In the genomic region with DNA sequence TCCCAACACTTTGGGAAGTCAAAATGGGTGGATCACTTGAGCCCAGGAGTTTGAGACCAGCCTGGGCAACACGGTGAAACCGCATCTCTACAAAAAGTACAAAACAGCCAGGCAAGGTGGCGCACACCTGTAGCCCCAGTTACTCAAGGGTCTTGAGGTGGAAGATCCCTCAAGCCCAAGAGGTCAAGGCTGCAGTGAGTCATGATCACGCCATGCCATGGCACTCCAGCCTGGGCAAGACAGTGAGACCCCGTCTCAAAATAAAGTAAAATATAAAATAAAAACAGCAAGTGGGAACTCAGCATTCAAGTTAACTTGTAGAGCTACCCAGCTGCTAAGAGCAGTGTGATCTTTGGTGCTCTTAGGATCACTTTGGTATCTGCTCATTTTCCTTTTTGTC, we compare ENCODE assay signal across 24 cellular contexts. TPM values are rescaled to one million over a fixed set of nuclear protein-coding genes. Genes with fewer than 3 reads are reported as not detected.
DNase-seq lines count a peak whose midpoint lies in the region; ATAC-seq and TF ChIP-seq lines count a peak whose summit lies in the region.
"Had no signal": no experiment of that assay in that cellular context is flagged by ENCODE, and none has a peak within 500 bp of the region (broad histone marks: within the 10 kb centered on the region; RNA-seq: fewer than 3 reads in every experiment).

No MANE protein-coding gene starts in this region.

- peaks cover 72% of the 10 kb centered on the region for H3K36me3 Mint-ChIP-seq in activated CD8-positive, alpha-beta T cell treated with anti-CD3 and anti-CD28 coated beads for 36 hours (ENCODE audit: low read depth)
- peaks cover 76% of the 10 kb centered on the region for H3K36me3 Mint-ChIP-seq in activated CD8-positive, alpha-beta T cell treated with anti-CD3 and anti-CD28 coated beads, Interleukin-2, amount 10 ng/mL, durations not matched to agents 7 days and 5 days (ENCODE audit: low read depth)
- peaks cover 78% of the 10 kb centered on the region for H3K36me3 Mint-ChIP-seq in activated naive CD8-positive, alpha-beta T cell treated with anti-CD3 and anti-CD28 coated beads, Interleukin-2, amount 50 U/mL, for 24 hours (ENCODE audit: low read depth)
- H3K36me3 Mint-ChIP-seq in stimulated activated effector memory CD8-positive, alpha-beta T cell treated with anti-CD3 and anti-CD28 coated beads, Interleukin-12 subunit alpha, Interleukin-12 subunit beta, amount 100 ng/mL, for 72 hours: peaks cover 100% of the 10 kb centered on the region

- POLR2A ChIA-PET in activated CD8-positive, alpha-beta T cell treated with anti-CD3 and anti-CD28 coated beads for 36 hours (lab: Charles Lee): no interaction called here
- POLR2A ChIA-PET in activated CD8-positive, alpha-beta T cell treated with anti-CD3 and anti-CD28 coated beads, Interleukin-2, amount 10 ng/mL, durations not matched to agents 7 days and 5 days (lab: Charles Lee): no interaction called here
- POLR2A ChIA-PET in RWPE1 (lab: Yijun Ruan, JAX; ENCODE audit: low non-redundant PET): no interaction called here

- TF ChIP-seq CTCF in activated CD8-positive, alpha-beta T cell treated with anti-CD3 and anti-CD28 coated beads for 36 hours (IDR thresholded peaks at IDR 0.05): no peak
- TF ChIP-seq CTCF in RWPE1 (conservative IDR thresholded peaks at IDR 0.05; ENCODE audit: low read depth): no peak

- ATAC-seq in activated CD8-positive, alpha-beta T cell treated with anti-CD3 and anti-CD28 coated beads for 36 hours: no peak
- no peak for ATAC-seq in activated CD8-positive, alpha-beta T cell treated with anti-CD3 and anti-CD28 coated beads, Interleukin-2, amount 10 ng/mL, durations not matched to agents 7 days and 5 days
- ATAC-seq in activated naive CD8-positive, alpha-beta T cell treated with anti-CD3 and anti-CD28 coated beads, Interleukin-2, amount 50 U/mL, for 24 hours: no peak
- ATAC-seq in stimulated activated effector memory CD8-positive, alpha-beta T cell treated with anti-CD3 and anti-CD28 coated beads, Interleukin-12 subunit alpha, Interleukin-12 subunit beta, amount 100 ng/mL, for 72 hours: no peak
- ATAC-seq: HepG2 had no signal

- no peak overlapping the region for H3K4me3 Mint-ChIP-seq in activated CD8-positive, alpha-beta T cell treated with anti-CD3 and anti-CD28 coated beads for 36 hours
- H3K4me3 Mint-ChIP-seq in activated CD8-positive, alpha-beta T cell treated with anti-CD3 and anti-CD28 coated beads, Interleukin-2, amount 10 ng/mL, durations not matched to agents 7 days and 5 days: no peak overlapping the region
- no peak overlapping the region for H3K4me3 Mint-ChIP-seq in activated naive CD8-positive, alpha-beta T cell treated with anti-CD3 and anti-CD28 coated beads, Interleukin-2, amount 50 U/mL, for 24 hours
- no peak overlapping the region for H3K4me3 Mint-ChIP-seq in stimulated activated effector memory CD8-positive, alpha-beta T cell treated with anti-CD3 and anti-CD28 coated beads, Interleukin-12 subunit alpha, Interleukin-12 subunit beta, amount 100 ng/mL, for 72 hours

- peaks cover 18% of the 10 kb centered on the region for H3K4me1 Mint-ChIP-seq in activated CD8-positive, alpha-beta T cell treated with anti-CD3 and anti-CD28 coated beads for 36 hours (ENCODE audit: low read depth)
- H3K4me1 Mint-ChIP-seq in activated CD8-positive, alpha-beta T cell treated with anti-CD3 and anti-CD28 coated beads, Interleukin-2, amount 10 ng/mL, durations not matched to agents 7 days and 5 days (ENCODE audit: low read depth): peaks cover 4% of the 10 kb centered on the region
- H3K4me1 Mint-ChIP-seq in activated naive CD8-positive, alpha-beta T cell treated with anti-CD3 and anti-CD28 coated beads, Interleukin-2, amount 50 U/mL, for 24 hours: peaks cover 33% of the 10 kb centered on the region
- peaks cover 3% of the 10 kb centered on the region for H3K4me1 Mint-ChIP-seq in stimulated activated effector memory CD8-positive, alpha-beta T cell treated with anti-CD3 and anti-CD28 coated beads, Interleukin-12 subunit alpha, Interleukin-12 subunit beta, amount 100 ng/mL, for 72 hours

- H3K27ac ChIP-seq in RWPE1: peak overlapping the region; percentile 20
- H3K27ac ChIP-seq: A549 had no signal

- DNase-seq in activated CD8-positive, alpha-beta T cell treated with anti-CD3 and anti-CD28 coated beads for 36 hours: no peak
- DNase-seq in activated CD8-positive, alpha-beta T cell treated with anti-CD3 and anti-CD28 coated beads, Interleukin-2, amount 10 ng/mL, durations not matched to agents 7 days and 5 days: no peak
- no peak for DNase-seq in RWPE1 (ENCODE audit: low spot score)
- no peak for DNase-seq in activated naive CD8-positive, alpha-beta T cell treated with anti-CD3 and anti-CD28 coated beads, Interleukin-2, amount 50 U/mL, for 24 hours
- no peak for DNase-seq in stimulated activated effector memory CD8-positive, alpha-beta T cell treated with anti-CD3 and anti-CD28 coated beads, Interleukin-12 subunit alpha, Interleukin-12 subunit beta, amount 100 ng/mL, for 72 hours (ENCODE audit: low spot score in 2 of 2)
- no peak for DNase-seq in NCI-H1105 treated with DMSO at 0.1 percent for 48 hours (lab: John Stamatoyannopoulos, UW)
- DNase-seq in DMS79 treated with DMSO at 0.1 percent for 48 hours (lab: John Stamatoyannopoulos, UW): no peak
- no peak for DNase-seq in HPDE6-E6E7 (ENCODE audit: extremely low spot score)
- DNase-seq: BE2C, DMS53, EL, GF-D8, KBM-7, MM.1S, NCI-H1092, NCI-H1436 treated with DMSO at 0.1 percent for 48 hours, NCI-H2029 treated with DMSO at 0.1 percent for 48 hours, NCI-H2171, NCI-H345, NCI-H524, NCI-H82, Right ventricle myocardium superior had no signal

- intact Hi-C loops in activated CD8-positive, alpha-beta T cell treated with anti-CD3 and anti-CD28 coated beads for 36 hours (cut with micrococcal nuclease): no loop called here

- H3K27ac Mint-ChIP-seq in activated CD8-positive, alpha-beta T cell treated with anti-CD3 and anti-CD28 coated beads for 36 hours: peak overlapping the region; percentile 8
- H3K27ac Mint-ChIP-seq in activated CD8-positive, alpha-beta T cell treated with anti-CD3 and anti-CD28 coated beads, Interleukin-2, amount 10 ng/mL, durations not matched to agents 7 days and 5 days: no peak overlapping the region
- peak overlapping the region; percentile 71 for H3K27ac Mint-ChIP-seq in activated naive CD8-positive, alpha-beta T cell treated with anti-CD3 and anti-CD28 coated beads, Interleukin-2, amount 50 U/mL, for 24 hours
- peak overlapping the region; percentile 61 for H3K27ac Mint-ChIP-seq in stimulated activated effector memory CD8-positive, alpha-beta T cell treated with anti-CD3 and anti-CD28 coated beads, Interleukin-12 subunit alpha, Interleukin-12 subunit beta, amount 100 ng/mL, for 72 hours

- H3K9me3 Mint-ChIP-seq in activated CD8-positive, alpha-beta T cell treated with anti-CD3 and anti-CD28 coated beads for 36 hours: no peaks in the 10 kb centered on the region
- H3K9me3 Mint-ChIP-seq in activated CD8-positive, alpha-beta T cell treated with anti-CD3 and anti-CD28 coated beads, Interleukin-2, amount 10 ng/mL, durations not matched to agents 7 days and 5 days (ENCODE audit: insufficient read depth): no peaks in the 10 kb centered on the region
- H3K9me3 Mint-ChIP-seq in activated naive CD8-positive, alpha-beta T cell treated with anti-CD3 and anti-CD28 coated beads, Interleukin-2, amount 50 U/mL, for 24 hours: no peaks in the 10 kb centered on the region
- H3K9me3 Mint-ChIP-seq in stimulated activated effector memory CD8-positive, alpha-beta T cell treated with anti-CD3 and anti-CD28 coated beads, Interleukin-12 subunit alpha, Interleukin-12 subunit beta, amount 100 ng/mL, for 72 hours: no peaks in the 10 kb centered on the region

- CTCF ChIA-PET in activated CD8-positive, alpha-beta T cell treated with anti-CD3 and anti-CD28 coated beads for 36 hours (lab: Charles Lee): no interaction called here
- CTCF ChIA-PET in activated CD8-positive, alpha-beta T cell treated with anti-CD3 and anti-CD28 coated beads, Interleukin-2, amount 10 ng/mL, durations not matched to agents 7 days and 5 days (lab: Charles Lee): no interaction called here
- CTCF ChIA-PET in RWPE1 (lab: Yijun Ruan, JAX): interaction anchor here (0.7 to 1.2 kb wide), 2 partner anchors 19 to 155 kb away, joined by 3 to 5 read pairs; no protein-coding TSS in a partner anchor

- H3K27me3 Mint-ChIP-seq in activated CD8-positive, alpha-beta T cell treated with anti-CD3 and anti-CD28 coated beads for 36 hours: no peaks in the 10 kb centered on the region
- H3K27me3 Mint-ChIP-seq in activated CD8-positive, alpha-beta T cell treated with anti-CD3 and anti-CD28 coated beads, Interleukin-2, amount 10 ng/mL, durations not matched to agents 7 days and 5 days (ENCODE audit: low read depth): no peaks in the 10 kb centered on the region
- no peaks in the 10 kb centered on the region for H3K27me3 Mint-ChIP-seq in activated naive CD8-positive, alpha-beta T cell treated with anti-CD3 and anti-CD28 coated beads, Interleukin-2, amount 50 U/mL, for 24 hours

RNA-seq across cellular contexts. Expression of a gene that starts 12.7 kb away (rescaled TPM):
- 10 to 100 TPM; 59.8 to 65.6 TPM for total RNA-seq in activated CD8-positive, alpha-beta T cell treated with anti-CD3 and anti-CD28 coated beads for 36 hours
- 10 to 100 TPM; 52.5 to 57.6 TPM for total RNA-seq in activated CD8-positive, alpha-beta T cell treated with anti-CD3 and anti-CD28 coated beads, Interleukin-2, amount 10 ng/mL, durations not matched to agents 7 days and 5 days

RNA-seq across cellular contexts. Expression of a gene that starts 31.8 kb away (rescaled TPM):
- total RNA-seq in activated CD8-positive, alpha-beta T cell treated with anti-CD3 and anti-CD28 coated beads for 36 hours: 10 to 100 TPM; 26.2 to 27.9 TPM
- 10 to 100 TPM; 44.6 to 45.0 TPM for total RNA-seq in activated CD8-positive, alpha-beta T cell treated with anti-CD3 and anti-CD28 coated beads, Interleukin-2, amount 10 ng/mL, durations not matched to agents 7 days and 5 days
